In the genomic region with DNA sequence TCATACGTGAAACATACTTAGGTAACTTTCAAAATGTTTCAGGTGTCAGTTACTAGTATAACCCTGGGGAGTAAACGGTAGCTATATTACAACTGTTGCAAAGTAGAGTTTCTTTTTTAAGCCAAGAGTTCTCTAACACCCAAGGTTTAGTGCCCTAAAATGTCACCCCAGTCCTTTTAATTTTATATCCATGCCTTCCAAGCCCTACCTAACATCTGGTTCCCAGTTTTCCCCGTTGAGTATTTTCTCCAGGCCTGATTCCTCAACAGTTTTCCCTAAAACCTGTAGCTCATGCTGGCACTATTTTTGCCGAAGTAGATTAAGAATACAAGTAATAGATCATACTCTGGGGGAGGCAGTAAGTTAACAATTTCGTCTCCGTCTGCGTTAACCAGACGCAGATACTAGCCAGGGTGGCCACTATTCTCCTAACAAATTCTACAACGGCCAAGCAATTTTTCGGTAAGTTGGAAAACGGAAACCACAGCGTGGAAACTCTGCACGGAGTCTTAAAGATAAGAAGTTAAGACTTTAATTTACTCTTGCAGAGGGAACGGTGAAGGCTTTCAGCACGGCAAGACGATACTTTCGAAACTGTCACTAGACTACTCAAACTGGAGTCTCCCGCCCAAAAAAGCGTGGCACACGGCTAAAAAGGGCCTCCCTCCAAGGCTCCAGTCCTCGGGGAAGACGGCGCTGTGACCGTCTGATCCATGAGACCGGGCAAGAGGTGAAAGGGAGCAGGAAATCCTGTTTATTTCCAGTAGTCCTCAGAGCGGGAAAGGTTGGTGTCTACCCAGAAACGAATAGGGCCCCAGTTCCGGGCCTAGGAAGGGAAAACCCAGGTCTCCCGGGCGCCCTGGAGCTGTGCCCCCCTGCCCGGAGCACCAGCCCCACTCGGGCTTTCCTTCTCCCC, we compare ENCODE assay signal across 8 cellular contexts. TPM values are rescaled to one million over a fixed set of nuclear protein-coding genes. Genes with fewer than 3 reads are reported as not detected.
DNase-seq lines count a peak whose midpoint lies in the region; ATAC-seq and TF ChIP-seq lines count a peak whose summit lies in the region.

No MANE protein-coding gene starts in this region.

- H3K27me3 ChIP-seq in BE2C: no peaks in the 10 kb centered on the region
- no peaks in the 10 kb centered on the region for H3K27me3 ChIP-seq in RWPE2 (ENCODE audit: insufficient read depth, poor library complexity, severe bottlenecking)
- H3K27me3 ChIP-seq in dorsolateral prefrontal cortex: no peaks in the 10 kb centered on the region
- no peaks in the 10 kb centered on the region for H3K27me3 ChIP-seq in mucosa of rectum (ENCODE audit: control insufficient read depth in 2 of 2, insufficient read depth in 2 of 2, low read length in 2 of 2)

- H3K27ac ChIP-seq in RWPE2 (ENCODE audit: poor library complexity, severe bottlenecking) (peak overlapping the region; percentile 82), dorsolateral prefrontal cortex (peak overlapping the region; percentile 87 to 100 (median 99)), mucosa of rectum (ENCODE audit: low read depth in 2 of 2, low read length in 2 of 2) (peak overlapping the region; percentile 100)

- H3K36me3 ChIP-seq in BE2C (peaks cover 5% of the 10 kb centered on the region), RWPE2 (ENCODE audit: low read depth) (peaks cover 38% of the 10 kb centered on the region), mucosa of rectum (ENCODE audit: control insufficient read depth in 2 of 2, insufficient read depth in 2 of 2, low read length in 2 of 2) (peaks cover 2 to 5% of the 10 kb centered on the region in 2 donors)

- H3K4me3 ChIP-seq in BE2C (ENCODE audit: low read depth, low read length) (peak overlapping the region; percentile 66), RWPE2 (ENCODE audit: severe bottlenecking) (peak overlapping the region; percentile 97), dorsolateral prefrontal cortex (peak overlapping the region; percentile 66 to 100 (median 95)), mucosa of rectum (ENCODE audit: low read length in 2 of 2) (peak overlapping the region; percentile 95 to 96)

- intact Hi-C loops in dorsolateral prefrontal cortex (cut with DNase I): loop anchor here in 1 of 2 donors (5.0 to 10.0 kb wide), 7 partner anchors 48 to 538 kb away; a partner anchor contains a TSS

- ATAC-seq in GM21717 (IDR thresholded peaks at IDR 0.05; ENCODE audit: unreplicated experiment) (peak; percentile 4), RWPE2 (ENCODE audit: low read depth) (peak; percentile 14), GM21619 (IDR thresholded peaks at IDR 0.05; ENCODE audit: unreplicated experiment) (no peak), GM18909 (IDR thresholded peaks at IDR 0.05; ENCODE audit: poor library complexity, unreplicated experiment) (no peak)

- DNase-seq in BE2C (no peak), RWPE2 (ENCODE audit: low spot score) (no peak), dorsolateral prefrontal cortex (peak in 1 of 10 donors; percentile 9), NCI-H446 (lab: John Stamatoyannopoulos, UW) (no peak)

- TF ChIP-seq CTCF in BE2C (IDR thresholded peaks at IDR 0.05; ENCODE audit: low read depth, low read length) (no peak), RWPE2 (IDR thresholded peaks at IDR 0.05; ENCODE audit: poor library complexity, severe bottlenecking) (no peak), dorsolateral prefrontal cortex (IDR thresholded peaks at IDR 0.05 in 54 of 56, conservative IDR thresholded peaks at IDR 0.05 in 2 of 56; ENCODE audit: low read depth in 1 of 56, partially characterized antibody in 56 of 56) (peak in 1 of 56 donors; percentile 15)

- peak overlapping the region; percentile 94 to 100 for H3K9ac ChIP-seq in mucosa of rectum (ENCODE audit: low read depth in 1 of 2, low read length in 2 of 2)

- H3K9me3 ChIP-seq in BE2C: no peaks in the 10 kb centered on the region
- no peaks in the 10 kb centered on the region for H3K9me3 ChIP-seq in RWPE2 (ENCODE audit: severe bottlenecking)
- H3K9me3 ChIP-seq in mucosa of rectum (ENCODE audit: control insufficient read depth in 2 of 2, low read length in 2 of 2): no peaks in the 10 kb centered on the region

- H3K4me1 ChIP-seq in BE2C: no peaks in the 10 kb centered on the region
- peaks cover 18% of the 10 kb centered on the region for H3K4me1 ChIP-seq in RWPE2 (ENCODE audit: insufficient read depth, poor library complexity, severe bottlenecking)
- peaks cover 17% of the 10 kb centered on the region in 2 donors for H3K4me1 ChIP-seq in mucosa of rectum (ENCODE audit: control insufficient read depth in 2 of 2, insufficient read depth in 2 of 2, low read length in 2 of 2)

RNA-seq across cellular contexts. Expression of a gene that starts 0.9 kb away (rescaled TPM):
- 78.8 TPM for polyA plus RNA-seq in BE2C (2012; ENCODE audit: insufficient read depth, insufficient read length, low read depth)
- total RNA-seq in dorsolateral prefrontal cortex: 10 to 100 TPM; 52.7 to 84.2 (median 65.8) TPM

RNA-seq across cellular contexts. Expression of a gene that starts 50.0 kb away (rescaled TPM):
- polyA plus RNA-seq in BE2C (2012; ENCODE audit: insufficient read depth, insufficient read length, low read depth): 23.6 TPM
- 10 to 100 TPM; 28.4 to 65.3 (median 45.9) TPM for total RNA-seq in dorsolateral prefrontal cortex

RNA-seq across cellular contexts. Expression of a gene that starts 55.6 kb away (rescaled TPM):
- polyA plus RNA-seq in BE2C (2012; ENCODE audit: insufficient read depth, insufficient read length, low read depth): 23.9 TPM
- 10 to 100 TPM; 25.6 to 80.6 (median 50.1) TPM for total RNA-seq in dorsolateral prefrontal cortex

RNA-seq across cellular contexts. Expression of a gene that starts 57.1 kb away (rescaled TPM):
- polyA plus RNA-seq in BE2C (2012; ENCODE audit: insufficient read depth, insufficient read length, low read depth): 0.26 TPM
- total RNA-seq in dorsolateral prefrontal cortex: 1 to 10 TPM in 112 of 120 experiments, under 1 TPM in 8; 0.59 to 5.3 (median 1.9) TPM

Comparison
In these comparisons a context has a peak if more than half of its experiments do, and no peak if none do; other contexts are left out.
1. ATAC-seq: peak in GM21717 (single experiment) and RWPE2 (single experiment); none in GM21619 (single experiment) and GM18909 (single experiment).
2. Peak in every context shown above with its lines, with median percentiles within 50 percentile points of each other: H3K4me3 ChIP-seq and H3K27ac ChIP-seq.